Comparison of ENCODE assay signal across 18 cellular contexts in the genomic region with DNA sequence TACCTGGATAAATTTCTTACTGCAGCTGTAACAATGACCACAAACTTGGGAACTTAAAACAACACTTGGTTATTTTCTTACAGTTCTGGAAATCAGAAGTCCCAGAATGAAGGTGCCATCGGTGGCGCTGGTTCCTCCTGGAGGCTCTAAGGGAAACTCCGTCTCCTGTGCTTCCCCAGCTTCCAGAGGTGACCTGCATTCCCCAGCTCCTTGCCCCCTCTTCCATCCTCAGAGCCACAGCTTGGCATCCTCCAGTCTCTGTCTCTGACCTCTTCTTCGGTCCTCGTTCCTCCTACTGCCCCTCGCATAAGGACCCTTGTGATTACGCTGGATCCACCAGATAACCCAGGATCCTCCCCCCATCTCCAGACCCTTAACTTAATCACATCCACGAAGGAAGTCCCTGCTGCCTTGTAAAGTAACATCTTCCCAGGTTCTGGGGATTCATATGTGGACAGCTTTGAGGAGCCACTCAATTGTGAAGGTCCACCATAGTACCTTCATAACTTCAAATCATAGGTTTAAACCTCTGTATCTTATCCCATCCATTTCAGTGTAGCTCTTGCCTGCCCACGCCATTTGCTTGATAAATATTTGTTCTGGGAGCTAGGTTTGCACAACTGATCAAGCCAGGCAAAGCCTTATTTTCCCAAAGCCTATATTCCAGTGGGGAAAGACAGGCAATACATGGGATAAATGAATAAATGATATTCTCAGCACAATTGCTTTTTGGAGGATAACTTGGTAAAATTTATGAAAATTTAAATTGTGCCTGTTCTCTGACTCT. TPM values are rescaled to one million over a fixed set of nuclear protein-coding genes. Genes with fewer than 3 reads are reported as not detected.
A peak's percentile ranks its signal among the peaks of the same experiment; 100 is the strongest.
DNase-seq lines count a peak whose midpoint lies in the region; ATAC-seq and TF ChIP-seq lines count a peak whose summit lies in the region.
"Had no signal": no experiment of that assay in that cellular context is flagged by ENCODE, and none has a peak within 500 bp of the region (broad histone marks: within the 10 kb centered on the region; RNA-seq: fewer than 3 reads in every experiment).

No MANE protein-coding gene starts in this region.

- H3K27me3 ChIP-seq in esophagus muscularis mucosa: no peaks in the 10 kb centered on the region
- H3K27me3 ChIP-seq in liver (ENCODE audit: control insufficient read depth in 4 of 4, insufficient read depth in 4 of 4, low read length in 3 of 4): no peaks in the 10 kb centered on the region

- H3K9me3 ChIP-seq in esophagus muscularis mucosa: peaks cover 0 to 7% (median 2%) of the 10 kb centered on the region in 4 donors
- H3K9me3 ChIP-seq in liver (ENCODE audit: control insufficient read depth in 4 of 4, low read length in 3 of 4): no peaks in the 10 kb centered on the region

- H3K36me3 ChIP-seq in esophagus muscularis mucosa (no peaks in the 10 kb centered on the region), liver (ENCODE audit: control insufficient read depth in 4 of 4, insufficient read depth in 3 of 4, low read depth in 1 of 4, low read length in 3 of 4) (no peaks in the 10 kb centered on the region)

- TF ChIP-seq POLR2A in esophagus muscularis mucosa (IDR thresholded peaks at IDR 0.05; ENCODE audit: low read depth): no peak

- TF ChIP-seq CTCF in esophagus muscularis mucosa (IDR thresholded peaks at IDR 0.05): no peak
- peak; percentile 9 for TF ChIP-seq CTCF in liver (IDR thresholded peaks at IDR 0.05; ENCODE audit: low read depth, low read length, missing input control)

- intact Hi-C loops in esophagus muscularis mucosa (cut with DNase I): no loop called here
- intact Hi-C loops in left colon (cut with DNase I, micrococcal nuclease): no loop called here

- TF ChIP-seq RAD21 in liver (IDR thresholded peaks at IDR 0.05): peak; percentile 33 to 59

- WGBS in esophagus muscularis mucosa: 82% methylated on average over 9 of the region's 9 CpGs
- WGBS in liver: 67% methylated on average over 9 of the region's 9 CpGs

- ATAC-seq in left colon: no peak
- ATAC-seq in HG02852 (IDR thresholded peaks at IDR 0.05; ENCODE audit: unreplicated experiment): no peak
- ATAC-seq: CD8-positive, alpha-beta T cell; GM23338 had no signal

- no peak for TF ChIP-seq EP300 in esophagus muscularis mucosa (IDR thresholded peaks at IDR 0.05)

- H3K4me1 ChIP-seq in esophagus muscularis mucosa: no peaks in the 10 kb centered on the region
- peaks cover 0 to 7% (median 4%) of the 10 kb centered on the region in 4 donors for H3K4me1 ChIP-seq in liver (ENCODE audit: control insufficient read depth in 4 of 4, insufficient read depth in 4 of 4, low read length in 3 of 4)

- H3K4me3 ChIP-seq in esophagus muscularis mucosa: no peak overlapping the region
- H3K4me3 ChIP-seq in liver (ENCODE audit: low read depth in 1 of 3, low read length in 3 of 3): no peak overlapping the region
- H3K4me3 ChIP-seq: GM23338 had no signal

- H3K27ac ChIP-seq in esophagus muscularis mucosa (replicated peaks in 1 of 4) (no peak overlapping the region), liver (ENCODE audit: low read depth in 1 of 2, low read length in 2 of 2) (no peak overlapping the region)
- H3K27ac ChIP-seq: 22Rv1, HL-60 had no signal

- no peak overlapping the region for H3K9ac ChIP-seq in liver (ENCODE audit: low read depth in 1 of 2, low read length in 2 of 2)

- peak; percentile 28 for DNase-seq in DMS53 (lab: John Stamatoyannopoulos, UW)
- no peak for DNase-seq in DMS53 treated with DMSO at 0.1 percent for 48 hours (lab: John Stamatoyannopoulos, UW; ENCODE audit: unreplicated experiment)
- DNase-seq in esophagus muscularis mucosa (ENCODE audit: extremely low spot score): peak; percentile 91
- peak; percentile 57 for DNase-seq in mesenteric fat pad (ENCODE audit: low spot score)
- no peak for DNase-seq in left colon
- no peak for DNase-seq in NCI-H2029 treated with DMSO at 0.1 percent for 48 hours (lab: John Stamatoyannopoulos, UW)
- DNase-seq: CD8-positive, alpha-beta T cell; COR-L47; DMS153; GF-D8; H7; IMR-90 had no signal

TF ChIP-seq in liver, 16 proteins besides CTCF, POLR2A, EP300 and RAD21:
- peak; percentile 53 to 65 for TF ChIP-seq EGR1 (IDR thresholded peaks at IDR 0.05; ENCODE audit: low read depth in 2 of 2)
- TF ChIP-seq, protein P1, sequence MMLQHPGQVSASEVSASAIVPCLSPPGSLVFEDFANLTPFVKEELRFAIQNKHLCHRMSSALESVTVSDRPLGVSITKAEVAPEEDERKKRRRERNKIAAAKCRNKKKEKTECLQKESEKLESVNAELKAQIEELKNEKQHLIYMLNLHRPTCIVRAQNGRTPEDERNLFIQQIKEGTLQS (IDR thresholded peaks at IDR 0.05): no peak
- peak; percentile 8 for TF ChIP-seq FOXA2 (IDR thresholded peaks at IDR 0.05)
- TF ChIP-seq NR2F2 (IDR thresholded peaks at IDR 0.05): no peak
- TF ChIP-seq SP1 (IDR thresholded peaks at IDR 0.05): no peak
- no peak for TF ChIP-seq HNF4A (conservative IDR thresholded peaks at IDR 0.05)
- TF ChIP-seq YY1 (IDR thresholded peaks at IDR 0.05): peak; percentile 80

RNA-seq across cellular contexts. Expression of a gene that starts 34.8 kb away (rescaled TPM):
- 100 to 1,000 TPM in 2 of 4 donors, 10 to 100 TPM in 2; 84.3 to 208 (median 93.6) TPM for total RNA-seq in esophagus muscularis mucosa
- 100 to 1,000 TPM in 1 of 2 donors, 10 to 100 TPM in 1; 21.4 to 103 TPM for total RNA-seq in liver
- 10 to 100 TPM; 27.6 to 71.0 TPM for polyA plus RNA-seq in liver
- total RNA-seq in mesenteric fat pad: 53.8 TPM
- total RNA-seq in left colon: 1 to 10 TPM; 1.6 TPM
- polyA plus RNA-seq: CD14-positive monocyte had no signal

Comparison
In these comparisons a context has a peak if more than half of its experiments do, and no peak if none do; other contexts are left out.
1. DNase-seq: peak in DMS53 (single experiment), esophagus muscularis mucosa (single experiment) and mesenteric fat pad (single experiment); none in DMS53 treated with DMSO at 0.1 percent for 48 hours (single experiment), left colon (0 of 2) and NCI-H2029 treated with DMSO at 0.1 percent for 48 hours (single experiment).
2. RNA of a gene that starts 34.8 kb away (total RNA-seq): 21.4 to 103 TPM in liver, 84.3 to 208 TPM in esophagus muscularis mucosa and 53.8 TPM in mesenteric fat pad (single experiment); 1.6 TPM in left colon; every median in the first group is over 4 times any median in the second.